ENCODE assay signal across 17 cellular contexts in genomic region chr22:47331750-47332149, GRCh38.
DNase-seq lines count a peak whose midpoint lies in the region; ATAC-seq and TF ChIP-seq lines count a peak whose summit lies in the region.
"Had no signal": no experiment of that assay in that cellular context is flagged by ENCODE, and none has a peak within 500 bp of the region (broad histone marks: within the 10 kb centered on the region; RNA-seq: fewer than 3 reads in every experiment).

No MANE protein-coding gene starts in this region.

- H3K4me3 ChIP-seq in breast epithelium (no peak overlapping the region), esophagus muscularis mucosa (no peak overlapping the region)
- H3K4me3 ChIP-seq: A549; BLaER1 treated with 17β-estradiol and CSF1 and Interleukin-3, amounts not matched to agents 10 nM and 100 nM had no signal

- H3K27me3 ChIP-seq in breast epithelium (peaks cover 0 to 13% of the 10 kb centered on the region in 2 donors), esophagus muscularis mucosa (peaks cover 0 to 41% (median 0%) of the 10 kb centered on the region in 4 donors)
- H3K27me3 ChIP-seq: BLaER1 treated with 17β-estradiol and CSF1 and Interleukin-3, amounts not matched to agents 10 nM and 100 nM had no signal

- H3K9me3 Mint-ChIP-seq in MCF 10A (ENCODE audit: unreplicated experiment) (peaks cover 11% of the 10 kb centered on the region), osteocyte (ENCODE audit: unreplicated experiment) (peaks cover 33% of the 10 kb centered on the region)

- peaks cover 5 to 8% of the 10 kb centered on the region in 2 donors for H3K9me3 ChIP-seq in breast epithelium
- peaks cover 0 to 9% (median 4%) of the 10 kb centered on the region in 4 donors for H3K9me3 ChIP-seq in esophagus muscularis mucosa
- H3K9me3 ChIP-seq: Caco-2 had no signal

- 92% methylated on average over 8 of the region's 8 CpGs for WGBS in esophagus muscularis mucosa

- H3K36me3 ChIP-seq in breast epithelium = no peaks in the 10 kb centered on the region
- H3K36me3 ChIP-seq in esophagus muscularis mucosa = no peaks in the 10 kb centered on the region
- H3K36me3 ChIP-seq: BLaER1 treated with 17β-estradiol and CSF1 and Interleukin-3, amounts not matched to agents 10 nM and 100 nM had no signal

- ATAC-seq in HG03469 (IDR thresholded peaks at IDR 0.05; ENCODE audit: unreplicated experiment) = no peak
- ATAC-seq: A549; CD8-positive, alpha-beta T cell had no signal

- BruUV-seq in MCF 10A (replicated peaks; lab: Mats Ljungman, UMichigan) = no TSS peak

- H3K4me1 ChIP-seq in breast epithelium (no peaks in the 10 kb centered on the region), esophagus muscularis mucosa (no peaks in the 10 kb centered on the region)
- H3K4me1 ChIP-seq: Caco-2 had no signal

- POLR2A ChIA-PET in MCF 10A (lab: Yijun Ruan, JAX) = no interaction called here

- no peaks in the 10 kb centered on the region for H3K27me3 Mint-ChIP-seq in MCF 10A (ENCODE audit: insufficient read depth, unreplicated experiment)
- no peaks in the 10 kb centered on the region for H3K27me3 Mint-ChIP-seq in osteocyte (ENCODE audit: unreplicated experiment)

- no peaks in the 10 kb centered on the region for H3K36me3 Mint-ChIP-seq in MCF 10A (ENCODE audit: insufficient read depth, unreplicated experiment)
- no peaks in the 10 kb centered on the region for H3K36me3 Mint-ChIP-seq in osteocyte (ENCODE audit: unreplicated experiment)
- H3K36me3 Mint-ChIP-seq: CD8-positive, alpha-beta T cell had no signal

- CTCF ChIA-PET in MCF 10A (lab: Yijun Ruan, JAX) = interaction anchor here (0.7 kb wide), 1 partner anchor 20 kb away, joined by 3 read pairs; no protein-coding TSS in a partner anchor

- H3K27ac ChIP-seq in breast epithelium (no peak overlapping the region), esophagus muscularis mucosa (replicated peaks in 1 of 4) (no peak overlapping the region)
- H3K27ac ChIP-seq: 22Rv1; A549; BLaER1 treated with 17β-estradiol and CSF1 and Interleukin-3, amounts not matched to agents 10 nM and 100 nM; C4-2B had no signal

- no peak for TF ChIP-seq POLR2A in breast epithelium (IDR thresholded peaks at IDR 0.05)
- TF ChIP-seq POLR2A in esophagus muscularis mucosa (IDR thresholded peaks at IDR 0.05; ENCODE audit: low read depth) = no peak

- H3K4me1 Mint-ChIP-seq in MCF 10A (ENCODE audit: insufficient read depth, unreplicated experiment) (peaks cover 36% of the 10 kb centered on the region), osteocyte (ENCODE audit: unreplicated experiment) (no peaks in the 10 kb centered on the region)
- H3K4me1 Mint-ChIP-seq: B cell had no signal

- H3K27ac Mint-ChIP-seq in MCF 10A (ENCODE audit: low read depth, unreplicated experiment) = peak overlapping the region; percentile 76
- no peak overlapping the region for H3K27ac Mint-ChIP-seq in osteocyte (ENCODE audit: unreplicated experiment)
- H3K27ac Mint-ChIP-seq: B cell; CD4-positive, alpha-beta T cell; CD8-positive, alpha-beta T cell had no signal

- intact Hi-C loops in MCF 10A (cut with micrococcal nuclease) = no loop called here
- intact Hi-C loops in breast epithelium (cut with DNase I; ENCODE audit: low total_unique reads) = no loop called here
- intact Hi-C loops in esophagus muscularis mucosa (cut with DNase I) = no loop called here

- TF ChIP-seq CTCF in MCF 10A (IDR thresholded peaks at IDR 0.05; ENCODE audit: unreplicated experiment) = no peak
- TF ChIP-seq CTCF in breast epithelium (IDR thresholded peaks at IDR 0.05) = no peak
- no peak for TF ChIP-seq CTCF in esophagus muscularis mucosa (IDR thresholded peaks at IDR 0.05)
- TF ChIP-seq CTCF in osteocyte (IDR thresholded peaks at IDR 0.05) = no peak

- TF ChIP-seq EP300 in esophagus muscularis mucosa (IDR thresholded peaks at IDR 0.05) = no peak

- DNase-seq in MCF 10A (ENCODE audit: unreplicated experiment) (no peak), breast epithelium (ENCODE audit: low spot score in 2 of 2) (no peak), esophagus muscularis mucosa (ENCODE audit: extremely low spot score) (peak; percentile 79), osteocyte (ENCODE audit: extremely low spot score, unreplicated experiment) (peak; percentile 51)
- DNase-seq: AML-193; Caco-2; Calu3; CD4-positive, alpha-beta T cell; CD8-positive, alpha-beta T cell; DMS79 treated with DMSO at 0.1 percent for 48 hours; GF-D8 had no signal

- H3K4me3 Mint-ChIP-seq in MCF 10A (ENCODE audit: unreplicated experiment) (no peak overlapping the region), osteocyte (ENCODE audit: unreplicated experiment) (no peak overlapping the region)
- H3K4me3 Mint-ChIP-seq: B cell; CD4-positive, alpha-beta T cell; CD8-positive, alpha-beta T cell had no signal

Comparison
In these comparisons a context has a peak if more than half of its experiments do, and no peak if none do; other contexts are left out.
1. DNase-seq: peak in esophagus muscularis mucosa (single experiment) and osteocyte (single experiment); none in MCF 10A (single experiment) and breast epithelium (0 of 2).